1 cellular context compared by ENCODE assay signal in the genomic region with DNA sequence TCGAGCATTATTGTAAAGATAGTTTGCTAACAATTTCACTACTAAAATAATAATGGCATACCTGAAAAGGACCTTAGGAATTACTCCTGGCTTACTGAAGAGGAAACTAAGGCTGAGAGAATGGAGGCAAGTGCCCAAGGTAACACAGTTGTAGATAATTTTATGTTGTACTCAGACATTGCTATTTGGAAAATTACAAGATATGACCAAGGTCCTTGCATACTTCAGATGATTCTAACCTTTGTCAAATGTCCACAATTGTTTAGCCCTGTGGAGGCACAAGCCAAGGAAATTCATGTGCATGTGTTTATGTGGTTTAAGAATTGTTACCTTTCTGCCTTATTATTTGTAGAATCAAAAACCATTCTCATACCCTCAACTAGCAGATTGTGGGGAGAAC.
TF ChIP-seq lines count a peak whose summit lies in the region.

No MANE protein-coding gene starts in this region.

TF ChIP-seq in GM23338, 12 proteins besides CTCF, POLR2A, EP300 and RAD21 (continued from another document):
- TF ChIP-seq, protein P1, sequence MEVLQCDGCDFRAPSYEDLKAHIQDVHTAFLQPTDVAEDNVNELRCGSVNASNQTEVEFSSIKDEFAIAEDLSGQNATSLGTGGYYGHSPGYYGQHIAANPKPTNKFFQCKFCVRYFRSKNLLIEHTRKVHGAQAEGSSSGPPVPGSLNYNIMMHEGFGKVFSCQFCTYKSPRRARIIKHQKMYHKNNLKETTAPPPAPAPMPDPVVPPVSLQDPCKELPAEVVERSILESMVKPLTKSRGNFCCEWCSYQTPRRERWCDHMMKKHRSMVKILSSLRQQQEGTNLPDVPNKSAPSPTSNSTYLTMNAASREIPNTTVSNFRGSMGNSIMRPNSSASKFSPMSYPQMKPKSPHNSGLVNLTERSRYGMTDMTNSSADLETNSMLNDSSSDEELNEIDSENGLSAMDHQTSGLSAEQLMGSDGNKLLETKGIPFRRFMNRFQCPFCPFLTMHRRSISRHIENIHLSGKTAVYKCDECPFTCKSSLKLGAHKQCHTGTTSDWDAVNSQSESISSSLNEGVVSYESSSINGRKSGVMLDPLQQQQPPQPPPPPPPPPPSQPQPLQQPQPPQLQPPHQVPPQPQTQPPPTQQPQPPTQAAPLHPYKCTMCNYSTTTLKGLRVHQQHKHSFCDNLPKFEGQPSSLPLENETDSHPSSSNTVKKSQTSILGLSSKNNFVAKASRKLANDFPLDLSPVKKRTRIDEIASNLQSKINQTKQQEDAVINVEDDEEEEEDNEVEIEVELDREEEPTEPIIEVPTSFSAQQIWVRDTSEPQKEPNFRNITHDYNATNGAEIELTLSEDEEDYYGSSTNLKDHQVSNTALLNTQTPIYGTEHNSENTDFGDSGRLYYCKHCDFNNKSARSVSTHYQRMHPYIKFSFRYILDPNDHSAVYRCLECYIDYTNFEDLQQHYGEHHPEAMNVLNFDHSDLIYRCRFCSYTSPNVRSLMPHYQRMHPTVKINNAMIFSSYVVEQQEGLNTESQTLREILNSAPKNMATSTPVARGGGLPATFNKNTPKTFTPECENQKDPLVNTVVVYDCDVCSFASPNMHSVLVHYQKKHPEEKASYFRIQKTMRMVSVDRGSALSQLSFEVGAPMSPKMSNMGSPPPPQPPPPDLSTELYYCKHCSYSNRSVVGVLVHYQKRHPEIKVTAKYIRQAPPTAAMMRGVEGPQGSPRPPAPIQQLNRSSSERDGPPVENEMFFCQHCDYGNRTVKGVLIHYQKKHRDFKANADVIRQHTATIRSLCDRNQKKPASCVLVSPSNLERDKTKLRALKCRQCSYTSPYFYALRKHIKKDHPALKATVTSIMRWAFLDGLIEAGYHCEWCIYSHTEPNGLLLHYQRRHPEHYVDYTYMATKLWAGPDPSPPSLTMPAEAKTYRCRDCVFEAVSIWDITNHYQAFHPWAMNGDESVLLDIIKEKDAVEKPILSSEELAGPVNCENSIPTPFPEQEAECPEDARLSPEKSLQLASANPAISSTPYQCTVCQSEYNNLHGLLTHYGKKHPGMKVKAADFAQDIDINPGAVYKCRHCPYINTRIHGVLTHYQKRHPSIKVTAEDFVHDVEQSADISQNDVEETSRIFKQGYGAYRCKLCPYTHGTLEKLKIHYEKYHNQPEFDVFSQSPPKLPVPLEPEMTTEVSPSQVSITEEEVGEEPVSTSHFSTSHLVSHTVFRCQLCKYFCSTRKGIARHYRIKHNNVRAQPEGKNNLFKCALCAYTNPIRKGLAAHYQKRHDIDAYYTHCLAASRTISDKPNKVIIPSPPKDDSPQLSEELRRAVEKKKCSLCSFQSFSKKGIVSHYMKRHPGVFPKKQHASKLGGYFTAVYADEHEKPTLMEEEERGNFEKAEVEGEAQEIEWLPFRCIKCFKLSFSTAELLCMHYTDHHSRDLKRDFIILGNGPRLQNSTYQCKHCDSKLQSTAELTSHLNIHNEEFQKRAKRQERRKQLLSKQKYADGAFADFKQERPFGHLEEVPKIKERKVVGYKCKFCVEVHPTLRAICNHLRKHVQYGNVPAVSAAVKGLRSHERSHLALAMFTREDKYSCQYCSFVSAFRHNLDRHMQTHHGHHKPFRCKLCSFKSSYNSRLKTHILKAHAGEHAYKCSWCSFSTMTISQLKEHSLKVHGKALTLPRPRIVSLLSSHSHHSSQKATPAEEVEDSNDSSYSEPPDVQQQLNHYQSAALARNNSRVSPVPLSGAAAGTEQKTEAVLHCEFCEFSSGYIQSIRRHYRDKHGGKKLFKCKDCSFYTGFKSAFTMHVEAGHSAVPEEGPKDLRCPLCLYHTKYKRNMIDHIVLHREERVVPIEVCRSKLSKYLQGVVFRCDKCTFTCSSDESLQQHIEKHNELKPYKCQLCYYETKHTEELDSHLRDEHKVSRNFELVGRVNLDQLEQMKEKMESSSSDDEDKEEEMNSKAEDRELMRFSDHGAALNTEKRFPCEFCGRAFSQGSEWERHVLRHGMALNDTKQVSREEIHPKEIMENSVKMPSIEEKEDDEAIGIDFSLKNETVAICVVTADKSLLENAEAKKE (CRISPR knock-in tag; IDR thresholded peaks at IDR 0.05), result no peak
- TF ChIP-seq STAT1 (IDR thresholded peaks at IDR 0.05; ENCODE audit: unreplicated experiment) (no peak), EZH2 (IDR thresholded peaks at IDR 0.05; ENCODE audit: low read depth, unreplicated experiment) (no peak), CREB1 (CRISPR knock-in tag; IDR thresholded peaks at IDR 0.05; ENCODE audit: low read depth) (no peak), NANOG (IDR thresholded peaks at IDR 0.05; ENCODE audit: borderline replicate concordance) (no peak), ZNF331 (CRISPR knock-in tag; IDR thresholded peaks at IDR 0.05; ENCODE audit: low read depth) (no peak)
- TF ChIP-seq, protein P2, sequence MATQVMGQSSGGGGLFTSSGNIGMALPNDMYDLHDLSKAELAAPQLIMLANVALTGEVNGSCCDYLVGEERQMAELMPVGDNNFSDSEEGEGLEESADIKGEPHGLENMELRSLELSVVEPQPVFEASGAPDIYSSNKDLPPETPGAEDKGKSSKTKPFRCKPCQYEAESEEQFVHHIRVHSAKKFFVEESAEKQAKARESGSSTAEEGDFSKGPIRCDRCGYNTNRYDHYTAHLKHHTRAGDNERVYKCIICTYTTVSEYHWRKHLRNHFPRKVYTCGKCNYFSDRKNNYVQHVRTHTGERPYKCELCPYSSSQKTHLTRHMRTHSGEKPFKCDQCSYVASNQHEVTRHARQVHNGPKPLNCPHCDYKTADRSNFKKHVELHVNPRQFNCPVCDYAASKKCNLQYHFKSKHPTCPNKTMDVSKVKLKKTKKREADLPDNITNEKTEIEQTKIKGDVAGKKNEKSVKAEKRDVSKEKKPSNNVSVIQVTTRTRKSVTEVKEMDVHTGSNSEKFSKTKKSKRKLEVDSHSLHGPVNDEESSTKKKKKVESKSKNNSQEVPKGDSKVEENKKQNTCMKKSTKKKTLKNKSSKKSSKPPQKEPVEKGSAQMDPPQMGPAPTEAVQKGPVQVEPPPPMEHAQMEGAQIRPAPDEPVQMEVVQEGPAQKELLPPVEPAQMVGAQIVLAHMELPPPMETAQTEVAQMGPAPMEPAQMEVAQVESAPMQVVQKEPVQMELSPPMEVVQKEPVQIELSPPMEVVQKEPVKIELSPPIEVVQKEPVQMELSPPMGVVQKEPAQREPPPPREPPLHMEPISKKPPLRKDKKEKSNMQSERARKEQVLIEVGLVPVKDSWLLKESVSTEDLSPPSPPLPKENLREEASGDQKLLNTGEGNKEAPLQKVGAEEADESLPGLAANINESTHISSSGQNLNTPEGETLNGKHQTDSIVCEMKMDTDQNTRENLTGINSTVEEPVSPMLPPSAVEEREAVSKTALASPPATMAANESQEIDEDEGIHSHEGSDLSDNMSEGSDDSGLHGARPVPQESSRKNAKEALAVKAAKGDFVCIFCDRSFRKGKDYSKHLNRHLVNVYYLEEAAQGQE (IDR thresholded peaks at IDR 0.05; ENCODE audit: unreplicated experiment), result no peak
